Comparison of ENCODE assay signal across 14 cellular contexts in genomic region chr9:131629827-131630205, GRCh38.
A peak's percentile ranks its signal among the peaks of the same experiment; 100 is the strongest.
DNase-seq lines count a peak whose midpoint lies in the region; ATAC-seq and TF ChIP-seq lines count a peak whose summit lies in the region.
"Had no signal": no experiment of that assay in that cellular context is flagged by ENCODE, and none has a peak within 500 bp of the region (broad histone marks: within the 10 kb centered on the region; RNA-seq: fewer than 3 reads in every experiment).

No MANE protein-coding gene starts in this region.

- H3K4me1 Mint-ChIP-seq in activated CD8-positive, alpha-beta memory T cell treated with anti-CD3 and anti-CD28 coated beads, Interleukin-2, amount 10 ng/mL, durations not matched to agents 7 days and 5 days = peaks cover 78% of the 10 kb centered on the region
- H3K4me1 Mint-ChIP-seq in dendritic cell treated with granulocyte-macrophage colony-stimulating factor and Interleukin-4, amounts not matched to agents 40 ng/mL and 50 ng/mL, for 4 days (ENCODE audit: low read depth) = peaks cover 77% of the 10 kb centered on the region
- peaks cover 37% of the 10 kb centered on the region for H3K4me1 Mint-ChIP-seq in stimulated activated naive CD8-positive, alpha-beta T cell treated with anti-CD3 and anti-CD28 coated beads, Interleukin-15, amount 100 ng/mL, for 72 hours

- H3K9me3 Mint-ChIP-seq in activated CD8-positive, alpha-beta memory T cell treated with anti-CD3 and anti-CD28 coated beads, Interleukin-2, amount 10 ng/mL, durations not matched to agents 7 days and 5 days (ENCODE audit: low read depth) = no peaks in the 10 kb centered on the region
- no peaks in the 10 kb centered on the region for H3K9me3 Mint-ChIP-seq in dendritic cell treated with granulocyte-macrophage colony-stimulating factor and Interleukin-4, amounts not matched to agents 40 ng/mL and 50 ng/mL, for 4 days
- no peaks in the 10 kb centered on the region for H3K9me3 Mint-ChIP-seq in stimulated activated naive CD8-positive, alpha-beta T cell treated with anti-CD3 and anti-CD28 coated beads, Interleukin-15, amount 100 ng/mL, for 72 hours
- H3K9me3 Mint-ChIP-seq: neural crest cell had no signal

- no peaks in the 10 kb centered on the region for H3K36me3 ChIP-seq in PC-9 (ENCODE audit: low read depth)

- no peak for TF ChIP-seq CTCF in PC-9 (conservative IDR thresholded peaks at IDR 0.05)
- no peak for TF ChIP-seq CTCF in GM10266 (IDR thresholded peaks at IDR 0.05; ENCODE audit: control insufficient read depth, insufficient read depth, low read depth, missing control alignments)

- H3K27me3 Mint-ChIP-seq in activated CD8-positive, alpha-beta memory T cell treated with anti-CD3 and anti-CD28 coated beads, Interleukin-2, amount 10 ng/mL, durations not matched to agents 7 days and 5 days = no peaks in the 10 kb centered on the region
- H3K27me3 Mint-ChIP-seq in dendritic cell treated with granulocyte-macrophage colony-stimulating factor and Interleukin-4, amounts not matched to agents 40 ng/mL and 50 ng/mL, for 4 days = no peaks in the 10 kb centered on the region
- H3K27me3 Mint-ChIP-seq in stimulated activated naive CD8-positive, alpha-beta T cell treated with anti-CD3 and anti-CD28 coated beads, Interleukin-15, amount 100 ng/mL, for 72 hours = no peaks in the 10 kb centered on the region

- H3K9me2 ChIP-seq in PC-9 (ENCODE audit: insufficient read depth) = no peaks in the 10 kb centered on the region

- DNase-seq in activated CD8-positive, alpha-beta memory T cell treated with anti-CD3 and anti-CD28 coated beads, Interleukin-2, amount 10 ng/mL, durations not matched to agents 7 days and 5 days = no peak
- DNase-seq in activated CD8-positive, alpha-beta memory T cell treated with anti-CD3 and anti-CD28 coated beads, Interleukin-2, amount 50 U/mL, for 48 hours = no peak
- DNase-seq in stimulated activated naive CD8-positive, alpha-beta T cell treated with anti-CD3 and anti-CD28 coated beads, Interleukin-15, amount 100 ng/mL, for 72 hours = no peak
- DNase-seq in NCI-H2227 (lab: John Stamatoyannopoulos, UW; ENCODE audit: unreplicated experiment) (no peak), PC-9 (no peak), GM10266 (ENCODE audit: extremely low spot score) (no peak)
- DNase-seq: hippocampal formation, left ventricle myocardium superior, NCI-H1694 treated with DMSO at 0.1 percent for 48 hours, NCI-H774, sigmoid colon had no signal

- intact Hi-C loops in dendritic cell treated with granulocyte-macrophage colony-stimulating factor and Interleukin-4, amounts not matched to agents 40 ng/mL and 50 ng/mL, for 4 days (cut with micrococcal nuclease) = loop anchor here (2.0 kb wide), 1 partner anchor 99 kb away; no protein-coding TSS in a partner anchor
- intact Hi-C loops in PC-9 (cut with micrococcal nuclease; ENCODE audit: unreplicated experiment) = no loop called here

- H3F3A ChIP-seq in PC-9 (ENCODE audit: insufficient read depth, low read depth) = peaks cover 8% of the 10 kb centered on the region

- no peak overlapping the region for H2AFZ ChIP-seq in PC-9

- no peak overlapping the region for H3K4me2 ChIP-seq in PC-9

- BruUV-seq in PC-9 (replicated peaks; lab: Mats Ljungman, UMichigan) = no TSS peak

- no peak overlapping the region for H3K4me3 ChIP-seq in PC-9
- H3K4me3 ChIP-seq: sigmoid colon had no signal

- no peak overlapping the region for H3K4me3 Mint-ChIP-seq in activated CD8-positive, alpha-beta memory T cell treated with anti-CD3 and anti-CD28 coated beads, Interleukin-2, amount 10 ng/mL, durations not matched to agents 7 days and 5 days
- H3K4me3 Mint-ChIP-seq in dendritic cell treated with granulocyte-macrophage colony-stimulating factor and Interleukin-4, amounts not matched to agents 40 ng/mL and 50 ng/mL, for 4 days = no peak overlapping the region
- H3K4me3 Mint-ChIP-seq in stimulated activated naive CD8-positive, alpha-beta T cell treated with anti-CD3 and anti-CD28 coated beads, Interleukin-15, amount 100 ng/mL, for 72 hours = no peak overlapping the region
- H3K4me3 Mint-ChIP-seq: neural crest cell had no signal

- ATAC-seq in activated CD8-positive, alpha-beta memory T cell treated with anti-CD3 and anti-CD28 coated beads, Interleukin-2, amount 10 ng/mL, durations not matched to agents 7 days and 5 days = no peak
- ATAC-seq in HG02870 (IDR thresholded peaks at IDR 0.05; ENCODE audit: unreplicated experiment) = peak; percentile 5
- peak; percentile 44 for ATAC-seq in stimulated activated naive CD8-positive, alpha-beta T cell treated with anti-CD3 and anti-CD28 coated beads, Interleukin-15, amount 100 ng/mL, for 72 hours
- ATAC-seq: left ventricle myocardium superior had no signal

- no peaks in the 10 kb centered on the region for H3K27me3 ChIP-seq in PC-9 (ENCODE audit: insufficient read depth, low read depth)
- H3K27me3 ChIP-seq: sigmoid colon had no signal

- CTCF ChIA-PET in activated CD8-positive, alpha-beta memory T cell treated with anti-CD3 and anti-CD28 coated beads, Interleukin-2, amount 10 ng/mL, durations not matched to agents 7 days and 5 days (lab: Charles Lee) = interaction anchor here (0.7 to 3.9 kb wide), 9 partner anchors 9 to 113 kb away, joined by 3 to 29 read pairs (median 14); partner anchors contain the start of gene RAPGEF1
- CTCF ChIA-PET in PC-9 (lab: Charles Lee) = interaction anchor here (0.6 kb wide), 1 partner anchor 897 kb away, joined by 3 read pairs; no protein-coding TSS in a partner anchor

- H3K27ac Mint-ChIP-seq in activated CD8-positive, alpha-beta memory T cell treated with anti-CD3 and anti-CD28 coated beads, Interleukin-2, amount 10 ng/mL, durations not matched to agents 7 days and 5 days = peak overlapping the region; percentile 91
- peak overlapping the region; percentile 98 for H3K27ac Mint-ChIP-seq in dendritic cell treated with granulocyte-macrophage colony-stimulating factor and Interleukin-4, amounts not matched to agents 40 ng/mL and 50 ng/mL, for 4 days
- no peak overlapping the region for H3K27ac Mint-ChIP-seq in stimulated activated naive CD8-positive, alpha-beta T cell treated with anti-CD3 and anti-CD28 coated beads, Interleukin-15, amount 100 ng/mL, for 72 hours

- peaks cover 23% of the 10 kb centered on the region for H3K4me1 ChIP-seq in PC-9 (replicated peaks; ENCODE audit: insufficient read depth)

- H3K9me3 ChIP-seq in PC-9 (ENCODE audit: insufficient read depth, low read depth) = no peaks in the 10 kb centered on the region
- H3K9me3 ChIP-seq: sigmoid colon had no signal

- POLR2A ChIA-PET in PC-9 (lab: Charles Lee; ENCODE audit: unreplicated experiment) = interaction anchor here (0.5 kb wide), 1 partner anchor 119 kb away, joined by 23 read pairs; no protein-coding TSS in a partner anchor

- H3K36me3 Mint-ChIP-seq in activated CD8-positive, alpha-beta memory T cell treated with anti-CD3 and anti-CD28 coated beads, Interleukin-2, amount 10 ng/mL, durations not matched to agents 7 days and 5 days = peaks cover 65% of the 10 kb centered on the region
- H3K36me3 Mint-ChIP-seq in dendritic cell treated with granulocyte-macrophage colony-stimulating factor and Interleukin-4, amounts not matched to agents 40 ng/mL and 50 ng/mL, for 4 days (ENCODE audit: low read depth) = peaks cover 97% of the 10 kb centered on the region

- H3K27ac ChIP-seq in PC-9 = no peak overlapping the region
- H3K27ac ChIP-seq: sigmoid colon had no signal

- 0 out of 2 replicates have a peak, but pooled peaks cover 3% of the 10 kb centered on the region for H4K20me1 ChIP-seq in PC-9 (ENCODE audit: insufficient read depth)

- no peaks in the 10 kb centered on the region for H3K79me2 ChIP-seq in PC-9 (ENCODE audit: low read depth)

Comparison
In these comparisons a context has a peak if more than half of its experiments do, and no peak if none do; other contexts are left out.
1. H3K27ac Mint-ChIP-seq: peak in activated CD8-positive, alpha-beta memory T cell treated with anti-CD3 and anti-CD28 coated beads, Interleukin-2, amount 10 ng/mL, durations not matched to agents 7 days and 5 days (single experiment) and dendritic cell treated with granulocyte-macrophage colony-stimulating factor and Interleukin-4, amounts not matched to agents 40 ng/mL and 50 ng/mL, for 4 days (single experiment); none in stimulated activated naive CD8-positive, alpha-beta T cell treated with anti-CD3 and anti-CD28 coated beads, Interleukin-15, amount 100 ng/mL, for 72 hours (0 of 2).